In the genomic region with DNA sequence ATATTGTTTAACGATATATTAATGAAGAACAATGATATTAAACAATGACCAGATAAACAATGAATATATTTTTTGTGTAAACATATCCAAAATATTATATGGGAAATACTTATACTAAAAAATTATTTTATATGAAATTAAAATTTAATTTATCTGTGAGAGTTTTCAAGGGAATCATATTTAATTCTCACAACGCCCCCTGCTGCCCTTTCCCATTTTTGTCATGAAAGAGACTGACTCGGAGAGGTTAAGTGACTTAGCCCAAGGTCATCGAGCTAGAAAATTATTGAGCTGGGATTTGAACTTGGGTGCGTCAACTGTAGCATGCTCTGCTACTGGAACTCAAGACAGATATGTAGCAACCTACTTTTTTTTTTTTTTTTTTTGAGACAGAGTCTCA, we compare ENCODE assay signal across 9 cellular contexts. TPM values are rescaled to one million over a fixed set of nuclear protein-coding genes. Genes with fewer than 3 reads are reported as not detected.
A peak's percentile ranks its signal among the peaks of the same experiment; 100 is the strongest.
DNase-seq lines count a peak whose midpoint lies in the region; ATAC-seq, FAIRE-seq and TF ChIP-seq lines count a peak whose summit lies in the region.
"Had no signal": no experiment of that assay in that cellular context is flagged by ENCODE, and none has a peak within 500 bp of the region (broad histone marks: within the 10 kb centered on the region; RNA-seq: fewer than 3 reads in every experiment).

No MANE protein-coding gene starts in this region.

- POLR2A ChIA-PET in HCT116 (lab: Charles Lee) (interaction anchor here (0.6 kb wide), 1 partner anchor 14 kb away, joined by 3 read pairs; no protein-coding TSS in a partner anchor), HepG2 (lab: Yijun Ruan, JAX) (interaction anchor here (0.7 to 1.9 kb wide), 5 partner anchors 17 to 207 kb away, joined by 3 to 5 read pairs (median 3); a partner anchor contains a TSS)
- POLR2A ChIA-PET in activated CD4-positive, alpha-beta memory T cell treated with anti-CD3 and anti-CD28 coated beads for 36 hours (lab: Charles Lee): no interaction called here

- H3K4me1 ChIP-seq in HCT116 (ENCODE audit: control insufficient read depth in 1 of 2, insufficient read depth in 2 of 2, low read length in 2 of 2) (peaks cover 11 to 19% of the 10 kb centered on the region in 2 experiments), HepG2 (ENCODE audit: insufficient read depth, low read length) (peaks cover 42% of the 10 kb centered on the region)

- no peaks in the 10 kb centered on the region for H3K9me3 Mint-ChIP-seq in CD14-positive monocyte
- no peaks in the 10 kb centered on the region for H3K9me3 Mint-ChIP-seq in activated CD4-positive, alpha-beta memory T cell treated with anti-CD3 and anti-CD28 coated beads for 36 hours

- H3K36me3 ChIP-seq in HCT116 (ENCODE audit: control insufficient read depth in 1 of 2, insufficient read depth in 2 of 2, low read length in 2 of 2): no peaks in the 10 kb centered on the region
- H3K36me3 ChIP-seq in HepG2 (replicated peaks in 1 of 2; ENCODE audit: control insufficient read depth in 1 of 2, insufficient read depth in 2 of 2, low read length in 2 of 2): no peaks in the 10 kb centered on the region
- H3K36me3 ChIP-seq: thoracic aorta had no signal

- no TSS peak for BruUV-seq in HCT116 (replicated peaks; lab: Mats Ljungman, UMichigan)
- no TSS peak for BruUV-seq in HepG2 (replicated peaks; lab: Mats Ljungman, UMichigan)

- no peaks in the 10 kb centered on the region for H3K36me3 Mint-ChIP-seq in CD14-positive monocyte
- H3K36me3 Mint-ChIP-seq in activated CD4-positive, alpha-beta memory T cell treated with anti-CD3 and anti-CD28 coated beads for 36 hours: no peaks in the 10 kb centered on the region

- no peak overlapping the region for H3K27ac Mint-ChIP-seq in CD14-positive monocyte
- no peak overlapping the region for H3K27ac Mint-ChIP-seq in activated CD4-positive, alpha-beta memory T cell treated with anti-CD3 and anti-CD28 coated beads for 36 hours

- no peaks in the 10 kb centered on the region for H3K79me2 ChIP-seq in HCT116 (ENCODE audit: insufficient read depth, low read length)
- H3K79me2 ChIP-seq in HepG2 (ENCODE audit: insufficient read depth, low read length): no peaks in the 10 kb centered on the region

- no peak overlapping the region for H3K27ac ChIP-seq in HCT116 (ENCODE audit: low read depth, low read length)
- no peak overlapping the region for H3K27ac ChIP-seq in HepG2 (ENCODE audit: extremely low read length, insufficient read depth, low read length)
- H3K27ac ChIP-seq: thoracic aorta had no signal

- WGBS in HepG2 (ENCODE audit: low lambda C conversion rate): 21% methylated on average over 5 of the region's 5 CpGs

- TF ChIP-seq CTCF in CD14-positive monocyte (IDR thresholded peaks at IDR 0.05): peak; percentile 73
- TF ChIP-seq CTCF in HCT116 (IDR thresholded peaks at IDR 0.05 in 2 of 3, conservative IDR thresholded peaks at IDR 0.05 in 1 of 3; ENCODE audit: borderline replicate concordance in 1 of 3, insufficient read depth in 1 of 3, low read depth in 2 of 3, low read length in 2 of 3): peak; percentile 54 to 73 (median 72); a peak in 5 of 6 replicates
- TF ChIP-seq CTCF in HepG2 (CRISPR knock-in tag; IDR thresholded peaks at IDR 0.05): peak; percentile 48

- ATAC-seq in HCT116 (peak; percentile 31; the same call in 1 of the 2 replicates), HepG2 (no peak), GM19467 (IDR thresholded peaks at IDR 0.05; ENCODE audit: unreplicated experiment) (no peak), GM21515 (IDR thresholded peaks at IDR 0.05; ENCODE audit: unreplicated experiment) (no peak)

- H4K20me1 ChIP-seq in HCT116 (ENCODE audit: insufficient read depth) (no peaks in the 10 kb centered on the region), HepG2 (ENCODE audit: insufficient read depth, low read length) (no peaks in the 10 kb centered on the region)

- intact Hi-C loops in CD14-positive monocyte (cut with micrococcal nuclease): no loop called here
- intact Hi-C loops in HCT116 (cut with micrococcal nuclease): no loop called here
- intact Hi-C loops in activated CD4-positive, alpha-beta memory T cell treated with anti-CD3 and anti-CD28 coated beads for 36 hours (cut with micrococcal nuclease): no loop called here
- intact Hi-C loops in HepG2 (cut with micrococcal nuclease; ENCODE audit: unreplicated experiment): loop anchor here (1.0 kb wide), 1 partner anchor 19 kb away; no protein-coding TSS in a partner anchor

- H3K4me3 Mint-ChIP-seq in CD14-positive monocyte: no peak overlapping the region
- no peak overlapping the region for H3K4me3 Mint-ChIP-seq in activated CD4-positive, alpha-beta memory T cell treated with anti-CD3 and anti-CD28 coated beads for 36 hours

- no peak overlapping the region for H3K9ac ChIP-seq in HCT116 (ENCODE audit: low read length)
- H3K9ac ChIP-seq in HepG2 (ENCODE audit: insufficient read depth, low read depth, low read length): no peak overlapping the region

- TF ChIP-seq EP300 in HepG2 (IDR thresholded peaks at IDR 0.05; ENCODE audit: low read depth in 2 of 2, low read length in 2 of 2) (no peak), HepG2 (CRISPR knock-in tag; IDR thresholded peaks at IDR 0.05; ENCODE audit: borderline replicate concordance) (no peak)

- H3K4me2 ChIP-seq in HCT116 (ENCODE audit: low read length) (no peak overlapping the region), HepG2 (ENCODE audit: low read depth, low read length) (no peak overlapping the region)

- no peak for DNase-seq in CD14-positive monocyte (ENCODE audit: low spot score)
- peak; percentile 50 for DNase-seq in HCT116 (ENCODE audit: low read depth, low spot score)
- peak; percentile 49 for DNase-seq in activated CD4-positive, alpha-beta memory T cell treated with anti-CD3 and anti-CD28 coated beads for 36 hours
- DNase-seq in HepG2 (ENCODE audit: low spot score): peak; percentile 73
- DNase-seq in H4 (ENCODE audit: low spot score): no peak
- no peak for DNase-seq in NCI-H748 (lab: John Stamatoyannopoulos, UW; ENCODE audit: unreplicated experiment)

- H3K9me2 ChIP-seq in HCT116 (ENCODE audit: insufficient read depth): no peaks in the 10 kb centered on the region

- H3K4me3 ChIP-seq in HCT116 (replicated peaks in 1 of 2; ENCODE audit: low read depth in 1 of 2, low read length in 2 of 2) (no peak overlapping the region), HepG2 (replicated peaks in 1 of 3; ENCODE audit: insufficient read depth in 1 of 3, low read depth in 2 of 3, low read length in 3 of 3) (no peak overlapping the region)
- H3K4me3 ChIP-seq: thoracic aorta had no signal

- in situ Hi-C loops in HepG2 (cut with HindIII; ENCODE audit: extremely low pct_ligation_motif_present, low pct_unique_long_range_greater_than_20kb): no loop called here

- peak; percentile 77 for FAIRE-seq in HepG2 (lab: Jason Lieb, UNC)

- no peaks in the 10 kb centered on the region for H3K9me3 ChIP-seq in HCT116 (ENCODE audit: control insufficient read depth in 1 of 2, insufficient read depth in 1 of 2, low read depth in 1 of 2, low read length in 2 of 2)
- no peaks in the 10 kb centered on the region for H3K9me3 ChIP-seq in HepG2 (ENCODE audit: low read length)
- H3K9me3 ChIP-seq: thoracic aorta had no signal

- peaks cover 1 to 6% (median 5%) of the 10 kb centered on the region in 3 donors for H3K27me3 Mint-ChIP-seq in CD14-positive monocyte (ENCODE audit: low read depth in 3 of 3)
- peaks cover 2% of the 10 kb centered on the region for H3K27me3 Mint-ChIP-seq in activated CD4-positive, alpha-beta memory T cell treated with anti-CD3 and anti-CD28 coated beads for 36 hours

- CTCF ChIA-PET in HCT116 (lab: Charles Lee): interaction anchor here (0.7 to 2.7 kb wide), 21 partner anchors 8 to 301 kb away, joined by 3 to 12 read pairs (median 4); a partner anchor contains a TSS
- CTCF ChIA-PET in activated CD4-positive, alpha-beta memory T cell treated with anti-CD3 and anti-CD28 coated beads for 36 hours (lab: Charles Lee): interaction anchor here (0.7 to 4.6 kb wide), 14 partner anchors 8 to 301 kb away, joined by 3 to 30 read pairs (median 4); a partner anchor contains a TSS
- CTCF ChIA-PET in HepG2 (lab: Yijun Ruan, JAX; ENCODE audit: low intra/inter-chr PET ratio, low total read pairs): interaction anchor here (1.9 kb wide), 1 partner anchor 19 kb away, joined by 9 read pairs; no protein-coding TSS in a partner anchor

- TF ChIP-seq RAD21 in HCT116 (IDR thresholded peaks at IDR 0.05; ENCODE audit: low read depth): peak; percentile 68
- no peak for TF ChIP-seq RAD21 in HepG2 (CRISPR knock-in tag; IDR thresholded peaks at IDR 0.05)

- TF ChIP-seq POLR2A in HCT116 (IDR thresholded peaks at IDR 0.05; ENCODE audit: borderline replicate concordance, extremely low read depth, insufficient read depth, insufficient read length) (no peak), HepG2 (IDR thresholded peaks at IDR 0.05; ENCODE audit: insufficient read depth in 1 of 2, low read depth in 2 of 2, low read length in 2 of 2) (no peak)

- H3K4me1 Mint-ChIP-seq in CD14-positive monocyte: peaks cover 20% of the 10 kb centered on the region
- H3K4me1 Mint-ChIP-seq in activated CD4-positive, alpha-beta memory T cell treated with anti-CD3 and anti-CD28 coated beads for 36 hours (ENCODE audit: low read depth): peaks cover 12% of the 10 kb centered on the region

- RAD21 ChIA-PET in HCT116 (lab: Charles Lee; ENCODE audit: low non-redundant PET in 1 of 2, low total read pairs in 2 of 2, uncharacterized antibody in 2 of 2, unreplicated experiment in 2 of 2): interaction anchor here in 1 of 2 experiments (1.5 kb wide), 1 partner anchor 301 kb away, joined by 3 read pairs; no protein-coding TSS in a partner anchor

- H3K27me3 ChIP-seq in HCT116 (ENCODE audit: insufficient read depth, low read length) (no peaks in the 10 kb centered on the region), HepG2 (ENCODE audit: control insufficient read depth in 1 of 2, insufficient read depth in 2 of 2, low read length in 2 of 2) (no peaks in the 10 kb centered on the region; a peak in 4 of 5 replicates)

- H2AFZ ChIP-seq in HCT116 (ENCODE audit: low read depth, low read length, poor library complexity, severe bottlenecking) (no peak overlapping the region), HepG2 (ENCODE audit: low read length) (no peak overlapping the region)

RNA-seq across cellular contexts. Expression of a gene that starts 7.2 kb away (rescaled TPM):
- polyA plus RNA-seq in CD14-positive monocyte (not detected), HepG2 (2011; rRNA removed) (0.18 and 0.22 TPM in 2 replicates)
- total RNA-seq in HCT116 (2021; ENCODE audit: unreplicated experiment) (not detected), HepG2 (2016; rRNA removed; fragmentation: Illumina TruSeq; extraction: Trizol) (0.24 and 0.36 TPM in 2 replicates)
- 0.45 TPM in 1 of 2 replicates, not detected in the other for polyA plus RNA-seq in HCT116 (2012)
- 1 to 10 TPM; 8.1 to 8.5 TPM for total RNA-seq in activated CD4-positive, alpha-beta memory T cell treated with anti-CD3 and anti-CD28 coated beads for 36 hours
- total RNA-seq in HepG2 (2016; cell fraction: cytosol; rRNA removed; fragmentation: Illumina TruSeq; extraction: Trizol; ENCODE audit: low read depth): not detected in 2 replicates
- 0.09 and 0.32 TPM in 2 replicates for total RNA-seq in HepG2 (2016; cell fraction: insoluble cytoplasmic fraction; rRNA removed; fragmentation: Illumina TruSeq; extraction: Trizol)
- total RNA-seq in HepG2 (2016; cell fraction: membrane; rRNA removed; fragmentation: Illumina TruSeq; extraction: Trizol): 0.41 TPM in 1 of 2 replicates, not detected in the other
- 0.47 and 1.0 TPM in 2 replicates for total RNA-seq in HepG2 (2016; cell fraction: nucleus; rRNA removed; fragmentation: Illumina TruSeq; extraction: Trizol)
- 0.12 and 0.13 TPM in 2 replicates for polyA plus RNA-seq in HepG2 (2011; cell fraction: cytosol; rRNA removed)
- polyA plus RNA-seq in HepG2 (2011; cell fraction: nucleus; rRNA removed): 0.69 and 1.0 TPM in 2 replicates
- polyA plus RNA-seq in HepG2 (2012): 0.48 and 0.56 TPM in 2 replicates
- polyA plus RNA-seq in HepG2 (2016; cell fraction: cytosol; fragmentation: Illumina TruSeq; extraction: Trizol; ENCODE audit: low read depth): not detected in 2 replicates
- polyA plus RNA-seq in HepG2 (2016; cell fraction: insoluble cytoplasmic fraction; fragmentation: Illumina TruSeq; extraction: Trizol; ENCODE audit: low read depth): 0.36 and 0.41 TPM in 2 replicates
- polyA plus RNA-seq in HepG2 (2016; cell fraction: membrane; fragmentation: Illumina TruSeq; extraction: Trizol; ENCODE audit: low read depth): 0.07 TPM in 1 of 2 replicates, not detected in the other
- polyA plus RNA-seq in HepG2 (2016; cell fraction: nucleus; fragmentation: Illumina TruSeq; extraction: Trizol; ENCODE audit: insufficient read depth, low read depth): 0.93 and 1.1 TPM in 2 replicates
- 0.33 TPM in 1 of 2 replicates, not detected in the other for polyA minus RNA-seq in HepG2 (2011; rRNA and poly(A)+ RNA removed; ENCODE audit: low replicate concordance)
- not detected in 2 replicates for polyA minus RNA-seq in HepG2 (2011; cell fraction: cytosol; rRNA and poly(A)+ RNA removed)
- polyA minus RNA-seq in HepG2 (2011; cell fraction: nucleus; rRNA and poly(A)+ RNA removed): 0.52 and 0.75 TPM in 2 replicates
- not detected in 2 replicates for total RNA-seq in H4 (2014; rRNA removed; shearing (Covaris generic))

RNA-seq across cellular contexts. Expression of a gene that starts 22.4 kb away (rescaled TPM):
- polyA plus RNA-seq in CD14-positive monocyte: 10 to 100 TPM; 20.6 to 21.2 TPM
- 82.7 TPM for total RNA-seq in HCT116 (2021; ENCODE audit: unreplicated experiment)
- polyA plus RNA-seq in HCT116 (2012): 50.4 and 56.4 TPM in 2 replicates
- 10 to 100 TPM; 31.9 to 37.2 TPM for total RNA-seq in activated CD4-positive, alpha-beta memory T cell treated with anti-CD3 and anti-CD28 coated beads for 36 hours
- 16.0 and 22.7 TPM in 2 replicates for total RNA-seq in HepG2 (2016; rRNA removed; fragmentation: Illumina TruSeq; extraction: Trizol)
- 7.3 and 10.0 TPM in 2 replicates for total RNA-seq in HepG2 (2016; cell fraction: cytosol; rRNA removed; fragmentation: Illumina TruSeq; extraction: Trizol; ENCODE audit: low read depth)
- 16.9 and 22.5 TPM in 2 replicates for total RNA-seq in HepG2 (2016; cell fraction: insoluble cytoplasmic fraction; rRNA removed; fragmentation: Illumina TruSeq; extraction: Trizol)
- total RNA-seq in HepG2 (2016; cell fraction: membrane; rRNA removed; fragmentation: Illumina TruSeq; extraction: Trizol): 13.4 and 14.3 TPM in 2 replicates
- total RNA-seq in HepG2 (2016; cell fraction: nucleus; rRNA removed; fragmentation: Illumina TruSeq; extraction: Trizol): 30.4 and 33.5 TPM in 2 replicates
- polyA plus RNA-seq in HepG2 (2011; rRNA removed): 27.7 and 36.1 TPM in 2 replicates
- polyA plus RNA-seq in HepG2 (2011; cell fraction: cytosol; rRNA removed): 18.4 and 20.0 TPM in 2 replicates
- 105 and 113 TPM in 2 replicates for polyA plus RNA-seq in HepG2 (2011; cell fraction: nucleus; rRNA removed)
- 23.6 and 33.3 TPM in 2 replicates for polyA plus RNA-seq in HepG2 (2012)
- polyA plus RNA-seq in HepG2 (2016; cell fraction: cytosol; fragmentation: Illumina TruSeq; extraction: Trizol; ENCODE audit: low read depth): 5.4 and 6.8 TPM in 2 replicates
- 26.1 and 30.3 TPM in 2 replicates for polyA plus RNA-seq in HepG2 (2016; cell fraction: insoluble cytoplasmic fraction; fragmentation: Illumina TruSeq; extraction: Trizol; ENCODE audit: low read depth)
- polyA plus RNA-seq in HepG2 (2016; cell fraction: membrane; fragmentation: Illumina TruSeq; extraction: Trizol; ENCODE audit: low read depth): 12.5 and 12.8 TPM in 2 replicates
- polyA plus RNA-seq in HepG2 (2016; cell fraction: nucleus; fragmentation: Illumina TruSeq; extraction: Trizol; ENCODE audit: insufficient read depth, low read depth): 76.0 and 77.9 TPM in 2 replicates
- 18.5 and 34.3 TPM in 2 replicates for polyA minus RNA-seq in HepG2 (2011; rRNA and poly(A)+ RNA removed; ENCODE audit: low replicate concordance)
- polyA minus RNA-seq in HepG2 (2011; cell fraction: cytosol; rRNA and poly(A)+ RNA removed): 8.6 and 9.4 TPM in 2 replicates
- polyA minus RNA-seq in HepG2 (2011; cell fraction: nucleus; rRNA and poly(A)+ RNA removed): 53.4 and 55.7 TPM in 2 replicates
- total RNA-seq in H4 (2014; rRNA removed; shearing (Covaris generic)): 18.7 and 19.3 TPM in 2 replicates

RNA-seq across cellular contexts. Expression of a gene that starts 31.5 kb away (rescaled TPM):
- not detected for polyA plus RNA-seq in CD14-positive monocyte
- 17.8 TPM for total RNA-seq in HCT116 (2021; ENCODE audit: unreplicated experiment)
- 11.6 and 12.0 TPM in 2 replicates for polyA plus RNA-seq in HCT116 (2012)
- total RNA-seq in activated CD4-positive, alpha-beta memory T cell treated with anti-CD3 and anti-CD28 coated beads for 36 hours: not detected
- 0.41 and 0.95 TPM in 2 replicates for total RNA-seq in HepG2 (2016; rRNA removed; fragmentation: Illumina TruSeq; extraction: Trizol)
- total RNA-seq in HepG2 (2016; cell fraction: cytosol; rRNA removed; fragmentation: Illumina TruSeq; extraction: Trizol; ENCODE audit: low read depth): 0.88 and 1.1 TPM in 2 replicates
- 0.54 and 0.71 TPM in 2 replicates for total RNA-seq in HepG2 (2016; cell fraction: insoluble cytoplasmic fraction; rRNA removed; fragmentation: Illumina TruSeq; extraction: Trizol)
- 0.90 and 1.3 TPM in 2 replicates for total RNA-seq in HepG2 (2016; cell fraction: membrane; rRNA removed; fragmentation: Illumina TruSeq; extraction: Trizol)
- 1.1 and 1.6 TPM in 2 replicates for total RNA-seq in HepG2 (2016; cell fraction: nucleus; rRNA removed; fragmentation: Illumina TruSeq; extraction: Trizol)
- 0.05 and 0.11 TPM in 2 replicates for polyA plus RNA-seq in HepG2 (2011; rRNA removed)
- polyA plus RNA-seq in HepG2 (2011; cell fraction: cytosol; rRNA removed): 0.04 and 0.09 TPM in 2 replicates
- polyA plus RNA-seq in HepG2 (2011; cell fraction: nucleus; rRNA removed): 0.23 and 0.35 TPM in 2 replicates
- polyA plus RNA-seq in HepG2 (2012): 0.09 and 0.15 TPM in 2 replicates
- 0.40 and 0.55 TPM in 2 replicates for polyA plus RNA-seq in HepG2 (2016; cell fraction: cytosol; fragmentation: Illumina TruSeq; extraction: Trizol; ENCODE audit: low read depth)
- 1.2 and 1.4 TPM in 2 replicates for polyA plus RNA-seq in HepG2 (2016; cell fraction: insoluble cytoplasmic fraction; fragmentation: Illumina TruSeq; extraction: Trizol; ENCODE audit: low read depth)
- polyA plus RNA-seq in HepG2 (2016; cell fraction: membrane; fragmentation: Illumina TruSeq; extraction: Trizol; ENCODE audit: low read depth): 0.73 and 0.91 TPM in 2 replicates
- polyA plus RNA-seq in HepG2 (2016; cell fraction: nucleus; fragmentation: Illumina TruSeq; extraction: Trizol; ENCODE audit: insufficient read depth, low read depth): 1.2 and 1.7 TPM in 2 replicates
- 0.35 and 1.4 TPM in 2 replicates for polyA minus RNA-seq in HepG2 (2011; rRNA and poly(A)+ RNA removed; ENCODE audit: low replicate concordance)
- 0.20 and 0.53 TPM in 2 replicates for polyA minus RNA-seq in HepG2 (2011; cell fraction: cytosol; rRNA and poly(A)+ RNA removed)
- polyA minus RNA-seq in HepG2 (2011; cell fraction: nucleus; rRNA and poly(A)+ RNA removed): 1.1 and 3.2 TPM in 2 replicates
- total RNA-seq in H4 (2014; rRNA removed; shearing (Covaris generic)): not detected in 2 replicates

RNA-seq across cellular contexts. Expression of a gene that starts 32.4 kb away (rescaled TPM):
- polyA plus RNA-seq in CD14-positive monocyte (not detected), HepG2 (2011; rRNA removed) (1.4 and 2.2 TPM in 2 replicates)
- total RNA-seq in HCT116 (2021; ENCODE audit: unreplicated experiment) (not detected), HepG2 (2016; rRNA removed; fragmentation: Illumina TruSeq; extraction: Trizol) (not detected in 2 replicates)
- 1.2 and 1.3 TPM in 2 replicates for polyA plus RNA-seq in HCT116 (2012)
- not detected for total RNA-seq in activated CD4-positive, alpha-beta memory T cell treated with anti-CD3 and anti-CD28 coated beads for 36 hours
- total RNA-seq in HepG2 (2016; cell fraction: cytosol; rRNA removed; fragmentation: Illumina TruSeq; extraction: Trizol; ENCODE audit: low read depth): not detected in 2 replicates
- 0.09 TPM in 1 of 2 replicates, not detected in the other for total RNA-seq in HepG2 (2016; cell fraction: insoluble cytoplasmic fraction; rRNA removed; fragmentation: Illumina TruSeq; extraction: Trizol)
- total RNA-seq in HepG2 (2016; cell fraction: membrane; rRNA removed; fragmentation: Illumina TruSeq; extraction: Trizol): not detected in 2 replicates
- total RNA-seq in HepG2 (2016; cell fraction: nucleus; rRNA removed; fragmentation: Illumina TruSeq; extraction: Trizol): not detected in 2 replicates
- 0.56 and 1.1 TPM in 2 replicates for polyA plus RNA-seq in HepG2 (2011; cell fraction: cytosol; rRNA removed)
- polyA plus RNA-seq in HepG2 (2011; cell fraction: nucleus; rRNA removed): 7.9 and 10.0 TPM in 2 replicates
- 4.3 and 5.0 TPM in 2 replicates for polyA plus RNA-seq in HepG2 (2012)
- polyA plus RNA-seq in HepG2 (2016; cell fraction: cytosol; fragmentation: Illumina TruSeq; extraction: Trizol; ENCODE audit: low read depth): not detected in 2 replicates
- polyA plus RNA-seq in HepG2 (2016; cell fraction: insoluble cytoplasmic fraction; fragmentation: Illumina TruSeq; extraction: Trizol; ENCODE audit: low read depth): not detected in 2 replicates
- polyA plus RNA-seq in HepG2 (2016; cell fraction: membrane; fragmentation: Illumina TruSeq; extraction: Trizol; ENCODE audit: low read depth): not detected in 2 replicates
- 1.1 TPM in 1 of 2 replicates, not detected in the other for polyA plus RNA-seq in HepG2 (2016; cell fraction: nucleus; fragmentation: Illumina TruSeq; extraction: Trizol; ENCODE audit: insufficient read depth, low read depth)
- 0.07 and 1.3 TPM in 2 replicates for polyA minus RNA-seq in HepG2 (2011; rRNA and poly(A)+ RNA removed; ENCODE audit: low replicate concordance)
- not detected in 2 replicates for polyA minus RNA-seq in HepG2 (2011; cell fraction: cytosol; rRNA and poly(A)+ RNA removed)
- polyA minus RNA-seq in HepG2 (2011; cell fraction: nucleus; rRNA and poly(A)+ RNA removed): 0.64 and 0.87 TPM in 2 replicates
- not detected in 2 replicates for total RNA-seq in H4 (2014; rRNA removed; shearing (Covaris generic))
- total RNA-seq: thoracic aorta had no signal

RNA-seq across cellular contexts. Expression of a gene that starts 45.9 kb away (rescaled TPM):
- 10 to 100 TPM in 1 of 2 donors, 1 to 10 TPM in 1; 9.3 to 12.2 TPM for polyA plus RNA-seq in CD14-positive monocyte
- 57.5 TPM for total RNA-seq in HCT116 (2021; ENCODE audit: unreplicated experiment)
- 59.6 and 63.2 TPM in 2 replicates for polyA plus RNA-seq in HCT116 (2012)
- total RNA-seq in activated CD4-positive, alpha-beta memory T cell treated with anti-CD3 and anti-CD28 coated beads for 36 hours: 10 to 100 TPM; 22.8 to 23.4 TPM
- total RNA-seq in HepG2 (2016; rRNA removed; fragmentation: Illumina TruSeq; extraction: Trizol): 35.7 and 64.8 TPM in 2 replicates
- total RNA-seq in HepG2 (2016; cell fraction: cytosol; rRNA removed; fragmentation: Illumina TruSeq; extraction: Trizol; ENCODE audit: low read depth): 38.7 and 45.5 TPM in 2 replicates
- 31.6 and 65.5 TPM in 2 replicates for total RNA-seq in HepG2 (2016; cell fraction: insoluble cytoplasmic fraction; rRNA removed; fragmentation: Illumina TruSeq; extraction: Trizol)
- total RNA-seq in HepG2 (2016; cell fraction: membrane; rRNA removed; fragmentation: Illumina TruSeq; extraction: Trizol): 64.2 and 68.5 TPM in 2 replicates
- 65.8 and 68.8 TPM in 2 replicates for total RNA-seq in HepG2 (2016; cell fraction: nucleus; rRNA removed; fragmentation: Illumina TruSeq; extraction: Trizol)
- 36.1 and 38.1 TPM in 2 replicates for polyA plus RNA-seq in HepG2 (2011; rRNA removed)
- polyA plus RNA-seq in HepG2 (2011; cell fraction: cytosol; rRNA removed): 16.3 and 29.3 TPM in 2 replicates
- 301 and 348 TPM in 2 replicates for polyA plus RNA-seq in HepG2 (2011; cell fraction: nucleus; rRNA removed)
- 22.4 and 25.0 TPM in 2 replicates for polyA plus RNA-seq in HepG2 (2012)
- 38.7 and 44.0 TPM in 2 replicates for polyA plus RNA-seq in HepG2 (2016; cell fraction: cytosol; fragmentation: Illumina TruSeq; extraction: Trizol; ENCODE audit: low read depth)
- 36.7 and 39.9 TPM in 2 replicates for polyA plus RNA-seq in HepG2 (2016; cell fraction: insoluble cytoplasmic fraction; fragmentation: Illumina TruSeq; extraction: Trizol; ENCODE audit: low read depth)
- 62.1 and 66.1 TPM in 2 replicates for polyA plus RNA-seq in HepG2 (2016; cell fraction: membrane; fragmentation: Illumina TruSeq; extraction: Trizol; ENCODE audit: low read depth)
- polyA plus RNA-seq in HepG2 (2016; cell fraction: nucleus; fragmentation: Illumina TruSeq; extraction: Trizol; ENCODE audit: insufficient read depth, low read depth): 150 and 152 TPM in 2 replicates
- polyA minus RNA-seq in HepG2 (2011; rRNA and poly(A)+ RNA removed; ENCODE audit: low replicate concordance): 11.3 and 57.4 TPM in 2 replicates
- polyA minus RNA-seq in HepG2 (2011; cell fraction: cytosol; rRNA and poly(A)+ RNA removed): 12.1 and 17.9 TPM in 2 replicates
- polyA minus RNA-seq in HepG2 (2011; cell fraction: nucleus; rRNA and poly(A)+ RNA removed): 52.6 and 68.2 TPM in 2 replicates
- total RNA-seq in H4 (2014; rRNA removed; shearing (Covaris generic)): 88.7 and 104 TPM in 2 replicates

Comparison
In these comparisons a context has a peak if more than half of its experiments do, and no peak if none do; other contexts are left out.
1. DNase-seq: peak in HCT116 (single experiment), activated CD4-positive, alpha-beta memory T cell treated with anti-CD3 and anti-CD28 coated beads for 36 hours (single experiment) and HepG2 (single experiment); none in CD14-positive monocyte (single experiment), H4 (single experiment) and NCI-H748 (single experiment).
2. Peak in every context shown above with its lines, with median percentiles within 50 percentile points of each other: CTCF ChIP-seq.